In genomic region chr6:11263185-11263817, GRCh38 we compare ENCODE assay signal across 8 cellular contexts. TPM values are rescaled to one million over a fixed set of nuclear protein-coding genes. Genes with fewer than 3 reads are reported as not detected.
A peak's percentile ranks its signal among the peaks of the same experiment; 100 is the strongest.
DNase-seq lines count a peak whose midpoint lies in the region; ATAC-seq, FAIRE-seq and TF ChIP-seq lines count a peak whose summit lies in the region.

No MANE protein-coding gene starts in this region.

- intact Hi-C loops in right cardiac atrium (cut with DNase I): no loop called here
- intact Hi-C loops in sigmoid colon (cut with DNase I): no loop called here
- intact Hi-C loops in head of caudate nucleus (cut with DNase I): no loop called here

- no peaks in the 10 kb centered on the region for H3K79me2 ChIP-seq in GM23248 (ENCODE audit: insufficient read depth)

- H3K36me3 ChIP-seq in GM23248 (ENCODE audit: low read depth) (no peaks in the 10 kb centered on the region), sigmoid colon (no peaks in the 10 kb centered on the region)

- TF ChIP-seq POLR2A in sigmoid colon (IDR thresholded peaks at IDR 0.05) (no peak), GM12892 (IDR thresholded peaks at IDR 0.05; ENCODE audit: low read depth, low read length) (no peak)

- H3K9ac ChIP-seq in GM23248: peak overlapping the region; percentile 48

- DNase-seq in GM23248: peak; percentile 81
- peak; percentile 74 to 86 (median 78) for DNase-seq in right cardiac atrium
- peak; percentile 84 for DNase-seq in sigmoid colon
- DNase-seq in head of caudate nucleus: no peak
- DNase-seq in GM12892 (ENCODE audit: insufficient read length): no peak
- DNase-seq in NCI-H2171 (lab: John Stamatoyannopoulos, UW): no peak

- H3F3A ChIP-seq in GM23248 (ENCODE audit: insufficient read depth): 0 out of 2 replicates have a peak, but pooled peaks cover 5% of the 10 kb centered on the region

- no peak for FAIRE-seq in GM12892 (lab: Jason Lieb, UNC)

- peak overlapping the region; percentile 35 for H3K4me3 ChIP-seq in GM23248
- H3K4me3 ChIP-seq in WI38 (ENCODE audit: low read depth, low read length): 0 out of 2 replicates have a peak overlapping the region, but pooled peaks have one; percentile 5
- H3K4me3 ChIP-seq in right cardiac atrium (ENCODE audit: low read length): no peak overlapping the region
- no peak overlapping the region for H3K4me3 ChIP-seq in sigmoid colon

- TF ChIP-seq CTCF in WI38 (IDR thresholded peaks at IDR 0.05; ENCODE audit: low read depth, low read length) (no peak), sigmoid colon (IDR thresholded peaks at IDR 0.05) (no peak)

- no peaks in the 10 kb centered on the region for H4K20me1 ChIP-seq in GM23248 (ENCODE audit: insufficient read depth)

- TF ChIP-seq EP300 in sigmoid colon (IDR thresholded peaks at IDR 0.05): no peak

- WGBS in GM23248 (ENCODE audit: low coverage in 1 of 2, low lambda C conversion rate in 2 of 2, missing lambda C conversion rate in 2 of 2), 2 experiments: 11 to 15% methylated on average over 5 of the region's 5 CpGs
- WGBS in right cardiac atrium: 10% methylated on average over 5 of the region's 5 CpGs
- 19 to 56% methylated on average over 5 of the region's 5 CpGs for WGBS in sigmoid colon, 2 donors

- H3K27me3 ChIP-seq in GM23248 (replicated peaks; ENCODE audit: insufficient read depth) (no peaks in the 10 kb centered on the region), right cardiac atrium (ENCODE audit: control insufficient read depth, insufficient read depth) (no peaks in the 10 kb centered on the region), sigmoid colon (no peaks in the 10 kb centered on the region)

- H2AFZ ChIP-seq in GM23248: peak overlapping the region; percentile 76

- no peaks in the 10 kb centered on the region for H3K9me2 ChIP-seq in GM23248 (ENCODE audit: insufficient read depth)

- H3K4me1 ChIP-seq in GM23248 (ENCODE audit: insufficient read depth) (peaks cover 14% of the 10 kb centered on the region), right cardiac atrium (ENCODE audit: control insufficient read depth, insufficient read depth, low read length) (peaks cover 12% of the 10 kb centered on the region), sigmoid colon (peaks cover 0 to 15% (median 12%) of the 10 kb centered on the region in 4 donors)

- H3K9me3 ChIP-seq in GM23248 (ENCODE audit: low read depth): no peaks in the 10 kb centered on the region
- no peaks in the 10 kb centered on the region for H3K9me3 ChIP-seq in right cardiac atrium (ENCODE audit: control insufficient read depth, low read length)
- H3K9me3 ChIP-seq in sigmoid colon: no peaks in the 10 kb centered on the region

- peak; percentile 92 to 96 for ATAC-seq in right cardiac atrium
- ATAC-seq in GM18520 (IDR thresholded peaks at IDR 0.05; ENCODE audit: unreplicated experiment): no peak

- in situ Hi-C loops in GM23248 (cut with MboI): no loop called here

- H3K27ac ChIP-seq in GM23248 (peak overlapping the region; percentile 38), right cardiac atrium (ENCODE audit: low read length) (peak overlapping the region; percentile 80), sigmoid colon (peak overlapping the region; percentile 41 to 74 (median 58))

- peak overlapping the region; percentile 69 for H3K4me2 ChIP-seq in GM23248 (ENCODE audit: unreplicated experiment)

RNA-seq across cellular contexts. Expression of gene NEDD9, which starts 30.8 kb away (rescaled TPM):
- 4.2 and 4.3 TPM in 2 replicates for total RNA-seq in GM23248 (2014; rRNA removed; shearing (Covaris generic))
- 2.9 and 3.0 TPM in 2 replicates for polyA plus RNA-seq in GM23248 (2016; fragmentation: Nextera tagmentation; extraction: Ambion mirVana)
- 10 to 100 TPM; 21.8 to 38.0 (median 29.1) TPM for total RNA-seq in right cardiac atrium
- polyA plus RNA-seq in right cardiac atrium: 20.9 TPM
- 10 to 100 TPM; 13.8 to 21.4 (median 20.0) TPM for total RNA-seq in sigmoid colon
- 10 to 100 TPM; 20.5 to 42.5 (median 23.4) TPM for polyA plus RNA-seq in sigmoid colon
- 21.0 TPM for polyA plus RNA-seq in GM12892 (2012; ENCODE audit: missing spikeins)

Comparison
In these comparisons a context has a peak if more than half of its experiments do, and no peak if none do; other contexts are left out.
1. DNase-seq: peak in GM23248 (single experiment), right cardiac atrium (3 of 3) and sigmoid colon (single experiment); none in head of caudate nucleus (0 of 42), GM12892 (single experiment) and NCI-H2171 (single experiment).
2. H3K4me3 ChIP-seq: peak in GM23248 (single experiment) and WI38 (single experiment); none in right cardiac atrium (single experiment) and sigmoid colon (0 of 4).
3. Peak in every context shown above with its lines, with median percentiles within 50 percentile points of each other: H3K27ac ChIP-seq.